Comparison of ENCODE assay signal across 28 cellular contexts in genomic region chr4:176755001-176755400, GRCh38. TPM values are rescaled to one million over a fixed set of nuclear protein-coding genes. Genes with fewer than 3 reads are reported as not detected.
"Had no signal": no experiment of that assay in that cellular context is flagged by ENCODE, and none has a peak within 500 bp of the region (broad histone marks: within the 10 kb centered on the region; RNA-seq: fewer than 3 reads in every experiment).

No MANE protein-coding gene starts in this region.

- H3K27ac ChIP-seq: left ventricle myocardium inferior, neural progenitor cell, neutrophil, pancreas, prostate gland, stomach, testis, thyroid gland, transverse colon, upper lobe of left lung, vagina had no signal

- ATAC-seq: natural killer cell; pancreas; right cardiac atrium; sciatic nerve; stimulated activated naive B cell treated with anti-CD40 and anti-IgM and Interleukin-4, amounts not matched to agents 10 μg/mL and 1 μg/mL and 100 μg/mL, for 72 hours; stimulated activated naive CD8-positive, alpha-beta T cell treated with anti-CD3 and anti-CD28 coated beads, Interleukin-15, Interleukin-2, amounts not matched to agents 100 U/mL and 50 U/mL, for 24 hours had no signal

- H3K36me3 ChIP-seq: left ventricle myocardium inferior, neural progenitor cell, neutrophil, pancreas, prostate gland, stomach, thyroid gland, transverse colon, upper lobe of left lung, vagina had no signal

- H3K4me1 Mint-ChIP-seq: naive B cell; natural killer cell; nephron progenitor cell; stimulated activated naive B cell treated with anti-CD40 and anti-IgM and Interleukin-4, amounts not matched to agents 10 μg/mL and 1 μg/mL and 100 μg/mL, for 72 hours had no signal

- H3K27me3 ChIP-seq: neural progenitor cell, neutrophil, pancreas, stomach, testis, thyroid gland, transverse colon, upper lobe of left lung, vagina had no signal

- H3K27ac Mint-ChIP-seq: mesothelial cell of epicardium; natural killer cell; nephron progenitor cell; neural progenitor cell; stimulated activated naive B cell treated with anti-CD40 and anti-IgM and Interleukin-4, amounts not matched to agents 10 μg/mL and 1 μg/mL and 100 μg/mL, for 72 hours had no signal

- H3K36me3 Mint-ChIP-seq: mesothelial cell of epicardium; naive B cell; natural killer cell; neural progenitor cell; stimulated activated naive B cell treated with anti-CD40 and anti-IgM and Interleukin-4, amounts not matched to agents 10 μg/mL and 1 μg/mL and 100 μg/mL, for 72 hours had no signal

- H3K4me1 ChIP-seq: left ventricle myocardium inferior, neural progenitor cell, pancreas, prostate gland, stomach, testis, transverse colon had no signal

- H3K4me3 ChIP-seq: left ventricle myocardium inferior, lung, neural progenitor cell, pancreas, prostate gland, smooth muscle cell, stomach, testis, transverse colon, upper lobe of left lung, vagina had no signal

- H3K9me3 ChIP-seq: left ventricle myocardium inferior, neutrophil, pancreas, prostate gland, stomach, testis, thyroid gland, transverse colon, upper lobe of left lung, vagina had no signal

- DNase-seq: islet precursor cell; left ventricle myocardium inferior; mesendoderm; naive B cell; natural killer cell; nephron progenitor cell; occipital lobe; pancreas; posterior cingulate gyrus; retina; right cardiac atrium; stimulated activated CD4-positive, alpha-beta T cell treated with anti-CD3 and anti-CD28 coated beads, Interleukin-2, amount 100 ng/mL, for 24 hours; stimulated activated CD4-positive, alpha-beta T cell treated with anti-CD3 and anti-CD28 coated beads, Interleukin-4, amount 100 ng/mL, for 1 hour; stimulated activated naive B cell treated with anti-CD40 and anti-IgM and Interleukin-4, amounts not matched to agents 10 μg/mL and 1 μg/mL and 100 μg/mL, for 72 hours; stimulated activated naive CD8-positive, alpha-beta T cell treated with anti-CD3 and anti-CD28 coated beads, Interleukin-15, Interleukin-2, amounts not matched to agents 100 U/mL and 50 U/mL, for 24 hours; stomach; testis; thyroid gland; transverse colon; upper lobe of left lung had no signal

- H3K4me3 Mint-ChIP-seq: mesothelial cell of epicardium; naive B cell; natural killer cell; nephron progenitor cell; neural progenitor cell; stimulated activated naive B cell treated with anti-CD40 and anti-IgM and Interleukin-4, amounts not matched to agents 10 μg/mL and 1 μg/mL and 100 μg/mL, for 72 hours had no signal

- FAIRE-seq: pancreas had no signal

- H3K27me3 Mint-ChIP-seq: naive B cell; stimulated activated naive B cell treated with anti-CD40 and anti-IgM and Interleukin-4, amounts not matched to agents 10 μg/mL and 1 μg/mL and 100 μg/mL, for 72 hours had no signal

- H3K9me3 Mint-ChIP-seq: mesothelial cell of epicardium; nephron progenitor cell; neural progenitor cell; stimulated activated naive B cell treated with anti-CD40 and anti-IgM and Interleukin-4, amounts not matched to agents 10 μg/mL and 1 μg/mL and 100 μg/mL, for 72 hours had no signal

RNA-seq across cellular contexts. Expression of gene VEGFC, which starts 37.7 kb away (rescaled TPM):
- total RNA-seq: natural killer cell had no signal
